Comparison of ENCODE assay signal across 17 cellular contexts in the genomic region with DNA sequence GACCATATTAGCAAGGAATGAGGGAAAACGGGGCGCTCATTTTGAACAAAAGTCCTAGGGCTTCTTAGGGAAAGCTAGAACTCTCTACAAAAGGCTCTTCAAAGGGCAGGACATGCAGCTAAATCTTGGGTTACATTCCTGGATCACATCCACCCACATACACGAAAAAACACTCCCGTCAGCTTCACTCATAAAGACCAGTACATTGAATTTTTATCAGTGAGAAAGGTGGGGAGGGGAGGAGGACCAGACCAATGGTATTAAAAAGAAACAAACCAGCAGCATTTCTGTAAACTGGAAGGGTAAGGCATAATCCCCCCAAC.
"Had no signal": no experiment of that assay in that cellular context is flagged by ENCODE, and none has a peak within 500 bp of the region (broad histone marks: within the 10 kb centered on the region; RNA-seq: fewer than 3 reads in every experiment).

No MANE protein-coding gene starts in this region.

- ATAC-seq: activated CD4-positive, CD25-positive, alpha-beta regulatory T cell treated with anti-CD3 and anti-CD28 coated beads, Interleukin-2, amount 50 U/mL, for 24 hours; natural killer cell treated with Interleukin-12 subunit alpha and Interleukin-12 subunit beta and Interleukin-15 and Interleukin-18, amount 100 ng/mL, for 72 hours; stimulated activated naive B cell treated with anti-CD40 and anti-IgM and Interleukin-4, amounts not matched to agents 10 μg/mL and 1 μg/mL and 100 μg/mL, for 72 hours had no signal

- H3K36me3 Mint-ChIP-seq: natural killer cell treated with Interleukin-12 subunit alpha and Interleukin-12 subunit beta and Interleukin-15 and Interleukin-18, amount 100 ng/mL, for 72 hours had no signal

- H3K4me3 ChIP-seq: cardiac muscle cell, left ventricle myocardium inferior, thyroid gland, vagina had no signal

- H3K4me3 Mint-ChIP-seq: natural killer cell treated with Interleukin-12 subunit alpha and Interleukin-12 subunit beta and Interleukin-15 and Interleukin-18, amount 100 ng/mL, for 72 hours; stimulated activated naive B cell treated with anti-CD40 and anti-IgM and Interleukin-4, amounts not matched to agents 10 μg/mL and 1 μg/mL and 100 μg/mL, for 72 hours had no signal

- H3K27ac Mint-ChIP-seq: natural killer cell treated with Interleukin-12 subunit alpha and Interleukin-12 subunit beta and Interleukin-15 and Interleukin-18, amount 100 ng/mL, for 72 hours; stimulated activated naive B cell treated with anti-CD40 and anti-IgM and Interleukin-4, amounts not matched to agents 10 μg/mL and 1 μg/mL and 100 μg/mL, for 72 hours had no signal

- FAIRE-seq: colon had no signal

- H3K4me1 ChIP-seq: thyroid gland, vagina had no signal

- DNase-seq: activated naive CD4-positive, alpha-beta T cell; activated T-cell treated with anti-CD3 and anti-CD28 coated beads for 4 hours; aorta; hippocampal formation; left ventricle myocardium inferior; mesendoderm; posterior cingulate gyrus; retina; stimulated activated CD4-positive, alpha-beta T cell treated with anti-CD3 and anti-CD28 coated beads, Interleukin-15, amount 100 ng/mL, for 24 hours; stimulated activated CD4-positive, alpha-beta T cell treated with anti-CD3 and anti-CD28 coated beads, Interleukin-4, amount 100 ng/mL, for 1 hour; stimulated activated naive B cell treated with anti-CD40 and anti-IgM and Interleukin-4, amounts not matched to agents 10 μg/mL and 1 μg/mL and 100 μg/mL, for 72 hours; thyroid gland had no signal

- H3K27ac ChIP-seq: cardiac muscle cell, left ventricle myocardium inferior, thyroid gland, vagina had no signal

- H3K36me3 ChIP-seq: cardiac muscle cell, thyroid gland, vagina had no signal

- H3K9me3 Mint-ChIP-seq: natural killer cell treated with Interleukin-12 subunit alpha and Interleukin-12 subunit beta and Interleukin-15 and Interleukin-18, amount 100 ng/mL, for 72 hours had no signal

- H3K9me3 ChIP-seq: thyroid gland, vagina had no signal

- H3K27me3 ChIP-seq: cardiac muscle cell, thyroid gland, vagina had no signal

- H3K27me3 Mint-ChIP-seq: stimulated activated naive B cell treated with anti-CD40 and anti-IgM and Interleukin-4, amounts not matched to agents 10 μg/mL and 1 μg/mL and 100 μg/mL, for 72 hours had no signal
